In the genomic region with DNA sequence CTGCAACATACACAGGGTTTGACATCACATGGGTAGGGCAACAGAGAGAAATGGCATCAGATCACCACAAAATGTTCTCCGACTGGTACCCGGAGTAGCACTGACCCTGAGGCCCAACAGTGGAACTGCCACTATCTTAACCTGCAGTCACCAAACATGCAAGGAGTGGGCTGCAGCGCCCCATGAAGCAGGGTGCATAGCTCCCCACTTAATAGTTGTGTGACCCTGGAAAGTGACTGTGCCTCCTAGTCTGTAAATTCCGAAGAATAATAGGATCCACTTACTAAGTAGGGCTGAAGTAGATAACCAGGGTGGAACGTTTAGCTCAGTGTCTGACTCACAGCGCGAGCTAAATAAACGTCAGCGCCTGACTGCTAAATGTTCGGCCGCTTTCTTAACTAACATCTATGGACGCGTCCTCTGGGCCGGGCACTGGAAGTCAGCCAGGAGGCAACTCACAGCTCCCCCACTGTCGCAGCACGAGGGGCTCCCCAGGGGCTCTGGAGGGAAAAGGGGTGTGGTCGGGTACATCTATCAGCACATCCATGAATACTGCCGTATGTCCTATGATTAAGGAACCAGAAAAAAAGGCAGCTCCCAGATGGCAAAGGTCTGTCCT, we compare ENCODE assay signal across 8 cellular contexts. TPM values are rescaled to one million over a fixed set of nuclear protein-coding genes. Genes with fewer than 3 reads are reported as not detected.
DNase-seq lines count a peak whose midpoint lies in the region; ATAC-seq and TF ChIP-seq lines count a peak whose summit lies in the region.

No MANE protein-coding gene starts in this region.

- no peaks in the 10 kb centered on the region for H3K9me3 Mint-ChIP-seq in CD8-positive, alpha-beta memory T cell
- no peaks in the 10 kb centered on the region for H3K9me3 Mint-ChIP-seq in activated T-cell treated with anti-CD3 and anti-CD28 coated beads, Interleukin-2, amount 50 U/mL, for 24 hours

- H3K4me1 ChIP-seq in CD8-positive, alpha-beta memory T cell (ENCODE audit: insufficient read depth, low read length): peaks cover 28% of the 10 kb centered on the region

- peak overlapping the region; percentile 89 to 98 (median 94) for H3K4me3 Mint-ChIP-seq in CD8-positive, alpha-beta memory T cell
- peak overlapping the region; percentile 93 for H3K4me3 Mint-ChIP-seq in activated T-cell treated with anti-CD3 and anti-CD28 coated beads, Interleukin-2, amount 50 U/mL, for 24 hours

- peak overlapping the region; percentile 76 to 98 (median 95) for H3K27ac Mint-ChIP-seq in CD8-positive, alpha-beta memory T cell
- H3K27ac Mint-ChIP-seq in activated T-cell treated with anti-CD3 and anti-CD28 coated beads, Interleukin-2, amount 50 U/mL, for 24 hours: peak overlapping the region; percentile 96

- CTCF ChIA-PET in CD8-positive, alpha-beta memory T cell (lab: Charles Lee): interaction anchor here (1.0 to 1.7 kb wide), 8 partner anchors 10 to 575 kb away, joined by 3 to 4 read pairs (median 3); no protein-coding TSS in a partner anchor

- no peaks in the 10 kb centered on the region for H3K27me3 ChIP-seq in CD8-positive, alpha-beta memory T cell (ENCODE audit: insufficient read depth, low read length, poor library complexity, severe bottlenecking)

- H3K36me3 ChIP-seq in CD8-positive, alpha-beta memory T cell (ENCODE audit: insufficient read depth, low read length): peaks cover 19% of the 10 kb centered on the region

- peak overlapping the region; percentile 85 for H3K27ac ChIP-seq in CD8-positive, alpha-beta memory T cell (ENCODE audit: low read depth, low read length)

- POLR2A ChIA-PET in CD8-positive, alpha-beta memory T cell (lab: Charles Lee): interaction anchor here (0.5 to 1.6 kb wide), 3 partner anchors 9 to 529 kb away, joined by 3 to 4 read pairs (median 3); a partner anchor contains a TSS

- peaks cover 0 to 2% of the 10 kb centered on the region in 2 donors for H3K27me3 Mint-ChIP-seq in CD8-positive, alpha-beta memory T cell
- peaks cover 2% of the 10 kb centered on the region for H3K27me3 Mint-ChIP-seq in activated T-cell treated with anti-CD3 and anti-CD28 coated beads, Interleukin-2, amount 50 U/mL, for 24 hours

- peaks cover 0 to 43% (median 8%) of the 10 kb centered on the region in 3 donors for H3K36me3 Mint-ChIP-seq in CD8-positive, alpha-beta memory T cell
- peaks cover 53% of the 10 kb centered on the region for H3K36me3 Mint-ChIP-seq in activated T-cell treated with anti-CD3 and anti-CD28 coated beads, Interleukin-2, amount 50 U/mL, for 24 hours (ENCODE audit: low read depth)

- peaks cover 29 to 46% (median 44%) of the 10 kb centered on the region in 3 donors for H3K4me1 Mint-ChIP-seq in CD8-positive, alpha-beta memory T cell
- peaks cover 30% of the 10 kb centered on the region for H3K4me1 Mint-ChIP-seq in activated T-cell treated with anti-CD3 and anti-CD28 coated beads, Interleukin-2, amount 50 U/mL, for 24 hours (ENCODE audit: low read depth)

- intact Hi-C loops in posterior vena cava (cut with DNase I): no loop called here

- no peak for TF ChIP-seq CTCF in foreskin fibroblast (IDR thresholded peaks at IDR 0.05; ENCODE audit: low read depth, low read length)

- no peaks in the 10 kb centered on the region for H3K9me3 ChIP-seq in CD8-positive, alpha-beta memory T cell (ENCODE audit: low read length)

- DNase-seq in CD8-positive, alpha-beta memory T cell: peak in 1 of 5 donors; percentile 2
- DNase-seq in HS-5 (ENCODE audit: low read depth) (peak; percentile 58), foreskin fibroblast (peak; percentile 80 to 91), posterior vena cava (ENCODE audit: low spot score) (peak; percentile 86), NCI-H187 (lab: John Stamatoyannopoulos, UW) (no peak), ureter (ENCODE audit: low spot score) (no peak)
- DNase-seq in activated T-cell treated with anti-CD3 and anti-CD28 coated beads, Interleukin-2, amount 50 U/mL, for 24 hours: peak; percentile 25

- no peak for ATAC-seq in GM18873 (IDR thresholded peaks at IDR 0.05; ENCODE audit: low FRiP score, unreplicated experiment)

- peak overlapping the region; percentile 93 for H3K4me3 ChIP-seq in CD8-positive, alpha-beta memory T cell (ENCODE audit: low read length)
- peak overlapping the region; percentile 90 to 99 for H3K4me3 ChIP-seq in foreskin fibroblast (ENCODE audit: low read depth in 1 of 2, low read length in 2 of 2)

RNA-seq across cellular contexts. Expression of a gene that starts 0.8 kb away (rescaled TPM):
- 10 to 100 TPM; 24.8 to 25.0 TPM for total RNA-seq in CD8-positive, alpha-beta memory T cell
- 15.8 TPM for polyA plus RNA-seq in CD8-positive, alpha-beta memory T cell
- total RNA-seq in posterior vena cava (10 to 100 TPM; 17.2 to 18.5 TPM), ureter (42.1 TPM)

RNA-seq across cellular contexts. Expression of a gene that starts 29.4 kb away (rescaled TPM):
- not detected for total RNA-seq in CD8-positive, alpha-beta memory T cell
- polyA plus RNA-seq in CD8-positive, alpha-beta memory T cell: not detected
- total RNA-seq in posterior vena cava: not detected
- not detected for total RNA-seq in ureter

RNA-seq across cellular contexts. Expression of a gene that starts 33.4 kb away (rescaled TPM):
- 1 to 10 TPM; 2.8 to 3.8 TPM for total RNA-seq in CD8-positive, alpha-beta memory T cell
- polyA plus RNA-seq in CD8-positive, alpha-beta memory T cell: 0.18 TPM
- total RNA-seq in posterior vena cava: 100 to 1,000 TPM in 1 of 2 donors, 10 to 100 TPM in 1; 65.8 to 100 TPM
- total RNA-seq in ureter: 203 TPM

Comparison
In these comparisons a context has a peak if more than half of its experiments do, and no peak if none do; other contexts are left out.
1. DNase-seq: peak in HS-5 (single experiment), activated T-cell treated with anti-CD3 and anti-CD28 coated beads, Interleukin-2, amount 50 U/mL, for 24 hours (single experiment), foreskin fibroblast (2 of 2) and posterior vena cava (single experiment); none in NCI-H187 (0 of 2) and ureter (single experiment).
2. RNA of a gene that starts 33.4 kb away (total RNA-seq): 203 TPM in ureter (single experiment) and 65.8 to 100 TPM in posterior vena cava; 2.8 to 3.8 TPM in CD8-positive, alpha-beta memory T cell; every median in the first group is over 10 times any median in the second.